In the genomic region with DNA sequence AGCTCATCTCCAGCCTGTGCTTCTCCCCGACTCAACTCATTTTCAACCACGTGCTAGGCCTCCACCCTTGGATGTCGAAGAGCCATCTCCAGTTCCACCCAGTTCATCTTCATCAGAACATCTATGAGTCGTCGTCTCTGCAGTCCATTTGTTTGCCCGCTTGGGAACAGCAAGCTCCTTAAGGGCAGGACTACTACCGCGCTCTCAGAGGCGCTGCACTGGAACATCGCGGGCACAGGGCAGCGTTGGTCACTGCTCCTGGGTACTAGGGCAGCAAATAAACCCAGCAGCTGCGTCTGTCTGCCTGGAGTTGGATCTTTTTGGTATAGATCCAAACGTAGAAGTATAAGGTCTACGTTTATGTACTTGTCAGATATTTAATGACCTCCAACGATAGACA, we compare ENCODE assay signal across 8 cellular contexts. TPM values are rescaled to one million over a fixed set of nuclear protein-coding genes. Genes with fewer than 3 reads are reported as not detected.
DNase-seq lines count a peak whose midpoint lies in the region; ATAC-seq and TF ChIP-seq lines count a peak whose summit lies in the region.

No MANE protein-coding gene starts in this region.

- H3K27me3 Mint-ChIP-seq in activated T-cell treated with anti-CD3 and anti-CD28 coated beads, Interleukin-2, amount 50 U/mL, for 72 hours (ENCODE audit: low read depth) = no peaks in the 10 kb centered on the region

- H3K36me3 ChIP-seq in trophoblast cell (ENCODE audit: control insufficient read depth in 1 of 2, insufficient read depth in 2 of 2, low read length in 2 of 2) = no peaks in the 10 kb centered on the region

- peak overlapping the region; percentile 19 for H2AK5ac ChIP-seq in trophoblast cell (ENCODE audit: low read length)

- peak overlapping the region; percentile 88 for H4K12ac ChIP-seq in trophoblast cell (ENCODE audit: low read depth, low read length)

- peak overlapping the region; percentile 100 for H4K8ac ChIP-seq in trophoblast cell (ENCODE audit: low read depth, low read length)

- peaks cover 1% of the 10 kb centered on the region for H3K9me3 ChIP-seq in trophoblast cell (ENCODE audit: insufficient read depth, low read depth, low read length)

- H2BK120ac ChIP-seq in trophoblast cell (ENCODE audit: insufficient read depth, low read length, poor library complexity) = peak overlapping the region; percentile 4

- H3K18ac ChIP-seq in trophoblast cell (ENCODE audit: low read length) = peak overlapping the region; percentile 100

- no peak overlapping the region for H3K9ac ChIP-seq in trophoblast cell (ENCODE audit: low read length)

- H3K4me2 ChIP-seq in trophoblast cell (ENCODE audit: low read length) = peak overlapping the region; percentile 79

- H3K79me2 ChIP-seq in trophoblast cell (ENCODE audit: control insufficient read depth, insufficient read depth, low read length, poor library complexity) = peaks cover 9% of the 10 kb centered on the region

- H3K27me3 ChIP-seq in foreskin keratinocyte (no peaks in the 10 kb centered on the region), trophoblast cell (ENCODE audit: insufficient read depth, low read length) (peaks cover 2% of the 10 kb centered on the region)

- H3K4me1 Mint-ChIP-seq in activated T-cell treated with anti-CD3 and anti-CD28 coated beads, Interleukin-2, amount 50 U/mL, for 72 hours (ENCODE audit: low read depth) = peaks cover 43% of the 10 kb centered on the region

- WGBS in trophoblast cell (ENCODE audit: extremely low coverage, insufficient coverage, insufficient read length) = no CpG with 5 or more reads among the region's 16 CpGs

- H3K4me3 ChIP-seq in trophoblast cell (ENCODE audit: low read depth, low read length) = no peak overlapping the region

- peak overlapping the region; percentile 100 for H2AFZ ChIP-seq in trophoblast cell (ENCODE audit: insufficient read depth, low read length, poor library complexity)

- peak overlapping the region; percentile 21 for H3K4ac ChIP-seq in trophoblast cell (ENCODE audit: low read depth, low read length)

- H3K36me3 Mint-ChIP-seq in activated T-cell treated with anti-CD3 and anti-CD28 coated beads, Interleukin-2, amount 50 U/mL, for 72 hours (ENCODE audit: insufficient read depth in 2 of 2) = peaks cover 12 to 15% of the 10 kb centered on the region in 2 donors

- peaks cover 11% of the 10 kb centered on the region for H3K79me1 ChIP-seq in trophoblast cell (ENCODE audit: low read length)

- ATAC-seq in activated T-cell treated with anti-CD3 and anti-CD28 coated beads, Interleukin-2, amount 50 U/mL, for 72 hours (replicated peaks in 1 of 2) = no peak
- ATAC-seq in foreskin keratinocyte (peak; percentile 18), HG02973 (IDR thresholded peaks at IDR 0.05; ENCODE audit: unreplicated experiment) (no peak)

- peak overlapping the region; percentile 26 for H3K27ac Mint-ChIP-seq in activated T-cell treated with anti-CD3 and anti-CD28 coated beads, Interleukin-2, amount 50 U/mL, for 72 hours

- H3K4me1 ChIP-seq in foreskin keratinocyte = peaks cover 14% of the 10 kb centered on the region
- H3K4me1 ChIP-seq in trophoblast cell (ENCODE audit: control insufficient read depth in 1 of 2, insufficient read depth in 2 of 2, low read length in 2 of 2) = peaks cover 9 to 10% of the 10 kb centered on the region in 2 experiments

- DNase-seq in NCI-H2227 (lab: John Stamatoyannopoulos, UW; ENCODE audit: unreplicated experiment) = peak; percentile 22
- no peak for DNase-seq in NCI-H2227 treated with DMSO at 0.1 percent for 48 hours (lab: John Stamatoyannopoulos, UW)
- DNase-seq in activated T-cell treated with anti-CD3 and anti-CD28 coated beads, Interleukin-2, amount 50 U/mL, for 72 hours = no peak
- DNase-seq in foreskin keratinocyte = no peak
- no peak for DNase-seq in trophoblast cell
- DNase-seq in retina = no peak
- no peak for DNase-seq in KG1 (lab: John Stamatoyannopoulos, UW)

- H3K23ac ChIP-seq in trophoblast cell (ENCODE audit: low read length) = no peak overlapping the region

- H3K9me3 Mint-ChIP-seq in activated T-cell treated with anti-CD3 and anti-CD28 coated beads, Interleukin-2, amount 50 U/mL, for 72 hours = peaks cover 4 to 5% of the 10 kb centered on the region in 2 donors

- H4K91ac ChIP-seq in trophoblast cell (ENCODE audit: low read depth, low read length) = peak overlapping the region; percentile 99

- H2BK5ac ChIP-seq in trophoblast cell (ENCODE audit: low read depth, low read length, poor library complexity) = peak overlapping the region; percentile 85

- no peak for TF ChIP-seq CTCF in foreskin keratinocyte (conservative IDR thresholded peaks at IDR 0.05)

- H3K14ac ChIP-seq in trophoblast cell (ENCODE audit: low read length) = peak overlapping the region; percentile 100

- no peak overlapping the region for H2BK12ac ChIP-seq in trophoblast cell (ENCODE audit: low read length)

- peak overlapping the region; percentile 96 for H3K27ac ChIP-seq in foreskin keratinocyte
- H3K27ac ChIP-seq in trophoblast cell (ENCODE audit: low read depth, low read length) = no peak overlapping the region

- peak overlapping the region; percentile 68 for H3K4me3 Mint-ChIP-seq in activated T-cell treated with anti-CD3 and anti-CD28 coated beads, Interleukin-2, amount 50 U/mL, for 72 hours

RNA-seq across cellular contexts. Expression of a gene that starts 0.5 kb away (rescaled TPM):
- total RNA-seq in activated T-cell treated with anti-CD3 and anti-CD28 coated beads, Interleukin-2, amount 50 U/mL, for 72 hours = 10 to 100 TPM; 61.9 to 65.8 TPM
- 19.0 and 19.1 TPM in 2 replicates for total RNA-seq in foreskin keratinocyte
- polyA plus RNA-seq in foreskin keratinocyte = 5.2 and 6.0 TPM in 2 replicates
- polyA plus RNA-seq in trophoblast cell (2013) = 23.8 TPM in 2 replicates
